Comparison of ENCODE assay signal across 1 cellular context in genomic region chr10:133260895-133261725, GRCh38.
TF ChIP-seq lines count a peak whose summit lies in the region.

No MANE protein-coding gene starts in this region.

TF ChIP-seq in SK-N-SH, 30 proteins besides CTCF, POLR2A, EP300 and RAD21 (continued from another document):
- no peak for TF ChIP-seq CHD2 (IDR thresholded peaks at IDR 0.05; ENCODE audit: low read length, partially characterized antibody)
- TF ChIP-seq PBX3 (IDR thresholded peaks at IDR 0.05), result no peak
- TF ChIP-seq FOSL2 (IDR thresholded peaks at IDR 0.05; ENCODE audit: borderline replicate concordance, low read depth), result no peak
- no peak for TF ChIP-seq NFIC (IDR thresholded peaks at IDR 0.05; ENCODE audit: borderline replicate concordance)
- no peak for TF ChIP-seq TCF12 (IDR thresholded peaks at IDR 0.05)
- no peak for TF ChIP-seq ZBTB33 (IDR thresholded peaks at IDR 0.05; ENCODE audit: borderline replicate concordance, low read depth)
- TF ChIP-seq USF1 (IDR thresholded peaks at IDR 0.05; ENCODE audit: borderline replicate concordance, low read depth), result no peak
- TF ChIP-seq TEAD4 (IDR thresholded peaks at IDR 0.05; ENCODE audit: borderline replicate concordance, insufficient read depth), result no peak
- no peak for TF ChIP-seq RXRA (IDR thresholded peaks at IDR 0.05; ENCODE audit: borderline replicate concordance, low read depth)
